In the genomic region with DNA sequence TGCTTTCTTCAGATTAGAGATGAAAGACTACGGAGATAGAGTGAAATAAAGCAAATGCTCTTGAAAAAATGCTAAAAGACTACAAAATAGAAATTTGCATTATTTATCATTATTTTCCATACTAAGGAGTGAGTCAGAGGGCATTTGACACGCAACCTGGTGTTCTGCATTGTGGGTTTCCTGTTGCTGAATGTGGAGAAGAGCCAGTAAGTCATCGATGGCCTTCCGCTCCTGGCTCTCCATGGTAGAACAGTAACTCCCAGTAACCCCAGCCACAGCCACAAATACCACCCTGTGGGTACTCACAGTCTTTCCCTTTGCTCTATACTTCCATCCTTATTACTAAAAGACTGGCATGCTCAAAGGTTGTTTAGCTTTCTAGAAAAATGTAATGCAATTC, we compare ENCODE assay signal across 8 cellular contexts.
DNase-seq lines count a peak whose midpoint lies in the region; ATAC-seq and TF ChIP-seq lines count a peak whose summit lies in the region.

No MANE protein-coding gene starts in this region.

- H3K9me3 ChIP-seq in CD4-positive, alpha-beta T cell (ENCODE audit: control insufficient read depth, low read length), result no peaks in the 10 kb centered on the region
- no peaks in the 10 kb centered on the region for H3K9me3 ChIP-seq in BE2C

- H3K9me3 Mint-ChIP-seq in CD4-positive, alpha-beta T cell, result no peaks in the 10 kb centered on the region
- no peaks in the 10 kb centered on the region for H3K9me3 Mint-ChIP-seq in activated T-cell treated with anti-CD3 and anti-CD28 coated beads, Interleukin-2, amount 50 U/mL, for 4 hours

- intact Hi-C loops in CD4-positive, alpha-beta T cell (cut with DNase I, micrococcal nuclease), result no loop called here

- peak; percentile 61 for ATAC-seq in CD4-positive, alpha-beta T cell (ENCODE audit: poor library complexity)
- ATAC-seq in GM21390 (IDR thresholded peaks at IDR 0.05; ENCODE audit: unreplicated experiment), result peak; percentile 90
- ATAC-seq in activated T-cell treated with anti-CD3 and anti-CD28 coated beads, Interleukin-2, amount 50 U/mL, for 4 hours, result peak; percentile 93 to 97

- peaks cover 16% of the 10 kb centered on the region for H3K4me1 Mint-ChIP-seq in CD4-positive, alpha-beta T cell (ENCODE audit: low read depth)
- H3K4me1 Mint-ChIP-seq in activated T-cell treated with anti-CD3 and anti-CD28 coated beads, Interleukin-2, amount 50 U/mL, for 4 hours (ENCODE audit: low read depth), result peaks cover 18% of the 10 kb centered on the region

- no peaks in the 10 kb centered on the region for H3K4me1 ChIP-seq in BE2C

- CTCF ChIA-PET in CD4-positive, alpha-beta T cell (lab: Charles Lee), result no interaction called here

- H3K36me3 ChIP-seq in BE2C, result no peaks in the 10 kb centered on the region

- no peak overlapping the region for H3K4me3 ChIP-seq in skeletal muscle cell (ENCODE audit: low read depth, low read length)
- H3K4me3 ChIP-seq in BE2C (ENCODE audit: low read depth, low read length), result no peak overlapping the region

- POLR2A ChIA-PET in CD4-positive, alpha-beta T cell (lab: Charles Lee), result no interaction called here

- H3K27ac Mint-ChIP-seq in CD4-positive, alpha-beta T cell, result no peak overlapping the region

- no peak for TF ChIP-seq CTCF in CD4-positive, alpha-beta T cell (IDR thresholded peaks at IDR 0.05)
- TF ChIP-seq CTCF in BE2C (IDR thresholded peaks at IDR 0.05; ENCODE audit: low read depth, low read length), result no peak

- H3K27ac ChIP-seq in CD4-positive, alpha-beta T cell (ENCODE audit: low read depth, low read length), result no peak overlapping the region

- no peaks in the 10 kb centered on the region for H3K27me3 ChIP-seq in CD4-positive, alpha-beta T cell (ENCODE audit: control insufficient read depth, insufficient read depth, low read length)
- peaks cover 30% of the 10 kb centered on the region for H3K27me3 ChIP-seq in BE2C

- H3K27me3 Mint-ChIP-seq in CD4-positive, alpha-beta T cell, result no peaks in the 10 kb centered on the region
- peaks cover 2% of the 10 kb centered on the region for H3K27me3 Mint-ChIP-seq in activated T-cell treated with anti-CD3 and anti-CD28 coated beads, Interleukin-2, amount 50 U/mL, for 4 hours (ENCODE audit: low read depth)

- DNase-seq in CD4-positive, alpha-beta T cell, result peak in 2 of 10 experiments; percentile 8 to 15
- peak; percentile 29 for DNase-seq in HK-2 (ENCODE audit: unreplicated experiment)
- peak; percentile 27 for DNase-seq in activated T-cell treated with anti-CD3 and anti-CD28 coated beads, Interleukin-2, amount 50 U/mL, for 4 hours
- peak; percentile 36 for DNase-seq in skeletal muscle cell (ENCODE audit: low read depth)
- DNase-seq in NCI-H2171 treated with DMSO at 0.1 percent for 48 hours (lab: John Stamatoyannopoulos, UW), result no peak
- DNase-seq in NCI-H82 (lab: John Stamatoyannopoulos, UW), result no peak
- no peak for DNase-seq in BE2C

- no peaks in the 10 kb centered on the region for H3K36me3 Mint-ChIP-seq in CD4-positive, alpha-beta T cell (ENCODE audit: low read depth)
- no peaks in the 10 kb centered on the region for H3K36me3 Mint-ChIP-seq in activated T-cell treated with anti-CD3 and anti-CD28 coated beads, Interleukin-2, amount 50 U/mL, for 4 hours (ENCODE audit: insufficient read depth)

- peak overlapping the region; percentile 54 for H3K4me3 Mint-ChIP-seq in CD4-positive, alpha-beta T cell
- H3K4me3 Mint-ChIP-seq in activated T-cell treated with anti-CD3 and anti-CD28 coated beads, Interleukin-2, amount 50 U/mL, for 4 hours, result peak overlapping the region; percentile 32

Comparison
In these comparisons a context has a peak if more than half of its experiments do, and no peak if none do; other contexts are left out.
1. DNase-seq: peak in HK-2 (single experiment), activated T-cell treated with anti-CD3 and anti-CD28 coated beads, Interleukin-2, amount 50 U/mL, for 4 hours (single experiment) and skeletal muscle cell (single experiment); none in NCI-H2171 treated with DMSO at 0.1 percent for 48 hours (single experiment), NCI-H82 (single experiment) and BE2C (single experiment).
2. Peak in every context shown above with its lines, with median percentiles within 50 percentile points of each other: ATAC-seq.